8 cellular contexts compared by ENCODE assay signal in genomic region chr1:151398691-151399065, GRCh38. TPM values are rescaled to one million over a fixed set of nuclear protein-coding genes. Genes with fewer than 3 reads are reported as not detected.
DNase-seq lines count a peak whose midpoint lies in the region; ATAC-seq and TF ChIP-seq lines count a peak whose summit lies in the region.

No MANE protein-coding gene starts in this region.

- H3K27me3 ChIP-seq in CD8-positive, alpha-beta memory T cell (ENCODE audit: insufficient read depth, low read length, poor library complexity, severe bottlenecking), result no peaks in the 10 kb centered on the region
- H3K27me3 ChIP-seq in neutrophil, result peaks cover 2% of the 10 kb centered on the region

- POLR2A ChIA-PET in CD8-positive, alpha-beta memory T cell (lab: Charles Lee), result interaction anchor here (0.6 to 2.1 kb wide), 11 partner anchors 11 to 214 kb away, joined by 3 to 8 read pairs (median 3); partner anchors contain the start of genes PI4KB, POGZ and ZNF687
- POLR2A ChIA-PET in MCF 10A (lab: Yijun Ruan, JAX), result interaction anchor here (0.5 to 5.7 kb wide), 37 partner anchors 8 to 834 kb away, joined by 3 to 60 read pairs (median 6); partner anchors contain the start of genes MRPL9, PI4KB, PIP5K1A and PSMD4

- TF ChIP-seq CTCF in MCF 10A (IDR thresholded peaks at IDR 0.05; ENCODE audit: unreplicated experiment) (no peak), neutrophil (IDR thresholded peaks at IDR 0.05) (no peak)

- peak overlapping the region; percentile 94 for H3K4me3 ChIP-seq in CD8-positive, alpha-beta memory T cell (ENCODE audit: low read length)
- H3K4me3 ChIP-seq in neutrophil (ENCODE audit: low read depth in 1 of 2, low read length in 1 of 2), result peak overlapping the region; percentile 87 to 90

- intact Hi-C loops in MCF 10A (cut with micrococcal nuclease), result loop anchor here (1.0 to 2.0 kb wide), 6 partner anchors 51 to 202 kb away; partner anchors contain the start of gene RFX5

- peaks cover 25 to 28% (median 27%) of the 10 kb centered on the region in 3 donors for H3K4me1 Mint-ChIP-seq in CD8-positive, alpha-beta memory T cell
- H3K4me1 Mint-ChIP-seq in MCF 10A (ENCODE audit: insufficient read depth, unreplicated experiment), result peaks cover 20% of the 10 kb centered on the region

- peak overlapping the region; percentile 89 to 96 (median 95) for H3K4me3 Mint-ChIP-seq in CD8-positive, alpha-beta memory T cell
- H3K4me3 Mint-ChIP-seq in MCF 10A (ENCODE audit: unreplicated experiment), result peak overlapping the region; percentile 93

- no peaks in the 10 kb centered on the region for H3K9me3 Mint-ChIP-seq in CD8-positive, alpha-beta memory T cell
- H3K9me3 Mint-ChIP-seq in MCF 10A (ENCODE audit: unreplicated experiment), result no peaks in the 10 kb centered on the region

- H3K36me3 ChIP-seq in CD8-positive, alpha-beta memory T cell (ENCODE audit: insufficient read depth, low read length), result peaks cover 26% of the 10 kb centered on the region
- H3K36me3 ChIP-seq in neutrophil, result peaks cover 36% of the 10 kb centered on the region

- BruUV-seq in MCF 10A (replicated peaks; lab: Mats Ljungman, UMichigan), result no TSS peak

- H3K36me3 Mint-ChIP-seq in CD8-positive, alpha-beta memory T cell, result peaks cover 5 to 46% (median 5%) of the 10 kb centered on the region in 3 donors
- peaks cover 45% of the 10 kb centered on the region for H3K36me3 Mint-ChIP-seq in MCF 10A (ENCODE audit: insufficient read depth, unreplicated experiment)

- peak overlapping the region; percentile 89 to 100 (median 99) for H3K27ac Mint-ChIP-seq in CD8-positive, alpha-beta memory T cell
- peak overlapping the region; percentile 99 for H3K27ac Mint-ChIP-seq in MCF 10A (ENCODE audit: low read depth, unreplicated experiment)

- H3K27me3 Mint-ChIP-seq in CD8-positive, alpha-beta memory T cell, result no peaks in the 10 kb centered on the region
- H3K27me3 Mint-ChIP-seq in MCF 10A (ENCODE audit: insufficient read depth, unreplicated experiment), result no peaks in the 10 kb centered on the region

- H3K27ac ChIP-seq in CD8-positive, alpha-beta memory T cell (ENCODE audit: low read depth, low read length), result peak overlapping the region; percentile 96
- H3K27ac ChIP-seq in neutrophil, result peak overlapping the region; percentile 92

- no peak for ATAC-seq in GM21619 (IDR thresholded peaks at IDR 0.05; ENCODE audit: unreplicated experiment)

- DNase-seq in CD8-positive, alpha-beta memory T cell, result peak in 1 of 5 donors; percentile 5
- DNase-seq in NCI-H69 (lab: John Stamatoyannopoulos, UW), result peak; percentile 33
- no peak for DNase-seq in MCF 10A (ENCODE audit: unreplicated experiment)
- no peak for DNase-seq in EL
- no peak for DNase-seq in dedifferentiated amniotic fluid mesenchymal stem cell (ENCODE audit: extremely low spot score)
- no peak for DNase-seq in hypothalamus (lab: John Stamatoyannopoulos, UW)

- CTCF ChIA-PET in CD8-positive, alpha-beta memory T cell (lab: Charles Lee), result interaction anchor here (0.6 to 1.5 kb wide), 4 partner anchors 54 to 117 kb away, joined by 3 to 6 read pairs (median 4); no protein-coding TSS in a partner anchor
- CTCF ChIA-PET in MCF 10A (lab: Yijun Ruan, JAX), result interaction anchor here (0.7 to 4.0 kb wide), 8 partner anchors 16 to 101 kb away, joined by 3 to 35 read pairs (median 3); partner anchors contain the start of gene PI4KB

- H3K9me3 ChIP-seq in CD8-positive, alpha-beta memory T cell (ENCODE audit: low read length), result no peaks in the 10 kb centered on the region
- H3K9me3 ChIP-seq in neutrophil, result no peaks in the 10 kb centered on the region

- peaks cover 17% of the 10 kb centered on the region for H3K4me1 ChIP-seq in CD8-positive, alpha-beta memory T cell (ENCODE audit: insufficient read depth, low read length)
- peaks cover 8 to 15% of the 10 kb centered on the region in 2 experiments for H3K4me1 ChIP-seq in neutrophil (ENCODE audit: control insufficient read depth in 1 of 2, insufficient read depth in 1 of 2, low read depth in 1 of 2, low read length in 1 of 2)

RNA-seq across cellular contexts. Expression of gene PSMB4, which starts 0.7 kb away (rescaled TPM):
- total RNA-seq in CD8-positive, alpha-beta memory T cell, result 100 to 1,000 TPM; 479 to 492 TPM
- polyA plus RNA-seq in CD8-positive, alpha-beta memory T cell, result 60.1 TPM
- total RNA-seq in MCF 10A (2022), result 281 and 320 TPM in 2 replicates

RNA-seq across cellular contexts. Expression of gene SELENBP1, which starts 26.2 kb away (rescaled TPM):
- not detected for total RNA-seq in CD8-positive, alpha-beta memory T cell
- polyA plus RNA-seq in CD8-positive, alpha-beta memory T cell, result not detected
- 8.2 and 11.6 TPM in 2 replicates for total RNA-seq in MCF 10A (2022)

RNA-seq across cellular contexts. Expression of gene RFX5, which starts 51.6 kb away (rescaled TPM):
- 10 to 100 TPM; 77.2 to 77.4 TPM for total RNA-seq in CD8-positive, alpha-beta memory T cell
- 38.0 TPM for polyA plus RNA-seq in CD8-positive, alpha-beta memory T cell
- total RNA-seq in MCF 10A (2022), result 19.2 and 26.5 TPM in 2 replicates
